ENCODE assay signal across 8 cellular contexts in the genomic region with DNA sequence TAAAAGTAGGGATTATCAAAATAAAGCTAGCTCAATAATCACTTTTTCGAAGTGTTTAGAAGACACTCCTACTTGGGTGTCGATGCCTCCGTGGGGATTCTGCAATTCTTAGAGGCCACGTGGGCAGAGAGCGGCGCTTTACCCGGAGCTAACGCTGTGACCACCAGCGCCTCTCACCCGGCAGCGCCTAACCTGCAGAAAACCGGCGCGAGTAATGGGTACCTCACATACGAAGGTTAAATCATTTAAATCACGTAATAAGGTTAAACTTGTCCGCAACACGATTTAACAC. TPM values are rescaled to one million over a fixed set of nuclear protein-coding genes. Genes with fewer than 3 reads are reported as not detected.
DNase-seq lines count a peak whose midpoint lies in the region; ATAC-seq and TF ChIP-seq lines count a peak whose summit lies in the region.

No MANE protein-coding gene starts in this region.

- peak overlapping the region; percentile 92 to 97 for H3K27ac ChIP-seq in lung (ENCODE audit: low read depth in 1 of 2, low read length in 1 of 2)

- peak overlapping the region; percentile 100 for H3K27ac Mint-ChIP-seq in dendritic cell treated with granulocyte-macrophage colony-stimulating factor and Interleukin-4, amounts not matched to agents 40 ng/mL and 50 ng/mL, for 4 days

- TF ChIP-seq CTCF in lung (IDR thresholded peaks at IDR 0.05; ENCODE audit: control extremely low read depth, extremely low read depth) = no peak

- H3K27me3 ChIP-seq in lung (ENCODE audit: control insufficient read depth, insufficient read depth) = no peaks in the 10 kb centered on the region

- H3K9me3 ChIP-seq in lung (ENCODE audit: control insufficient read depth in 2 of 2, insufficient read depth in 1 of 2, low read length in 1 of 2) = no peaks in the 10 kb centered on the region

- DNase-seq in Right ventricle myocardium inferior (ENCODE audit: missing footprints) = peak; percentile 81
- no peak for DNase-seq in cardiac septum (ENCODE audit: low spot score)
- peak; percentile 35 for DNase-seq in NCI-H2227 treated with DMSO at 0.1 percent for 48 hours (lab: John Stamatoyannopoulos, UW)
- peak; percentile 64 to 69 for DNase-seq in activated CD4-positive, alpha-beta T cell treated with anti-CD3 and anti-CD28 coated beads for 4 hours
- peak; percentile 64 for DNase-seq in lung (ENCODE audit: low spot score)
- DNase-seq in stimulated activated CD8-positive, alpha-beta memory T cell treated with anti-CD3 and anti-CD28 coated beads, Interleukin-15, amount 100 ng/mL, for 1 hour (ENCODE audit: low read depth) = peak; percentile 32

- H3K4me3 Mint-ChIP-seq in dendritic cell treated with granulocyte-macrophage colony-stimulating factor and Interleukin-4, amounts not matched to agents 40 ng/mL and 50 ng/mL, for 4 days = peak overlapping the region; percentile 99

- H3K4me1 ChIP-seq in lung (ENCODE audit: control insufficient read depth in 2 of 2, insufficient read depth in 2 of 2, low read length in 2 of 2) = peaks cover 7 to 10% of the 10 kb centered on the region in 2 donors

- intact Hi-C loops in Right ventricle myocardium inferior (cut with DNase I) (loop anchor here (1.0 to 5.0 kb wide), 2 partner anchors 44 to 78 kb away; a partner anchor contains a TSS), cardiac septum (cut with DNase I) (loop anchor here (2.0 kb wide), 1 partner anchor 44 kb away; a partner anchor contains a TSS)
- intact Hi-C loops in dendritic cell treated with granulocyte-macrophage colony-stimulating factor and Interleukin-4, amounts not matched to agents 40 ng/mL and 50 ng/mL, for 4 days (cut with micrococcal nuclease) = loop anchor here (1.0 to 5.0 kb wide), 4 partner anchors 44 to 752 kb away; a partner anchor contains a TSS

- H3K4me3 ChIP-seq in lung = peak overlapping the region; percentile 87

- H3K36me3 Mint-ChIP-seq in dendritic cell treated with granulocyte-macrophage colony-stimulating factor and Interleukin-4, amounts not matched to agents 40 ng/mL and 50 ng/mL, for 4 days (ENCODE audit: low read depth) = peaks cover 73% of the 10 kb centered on the region

- H3K36me3 ChIP-seq in lung (ENCODE audit: control insufficient read depth in 2 of 2, insufficient read depth in 2 of 2, low read length in 2 of 2) = peaks cover 4 to 11% of the 10 kb centered on the region in 2 donors

- H3K4me1 Mint-ChIP-seq in dendritic cell treated with granulocyte-macrophage colony-stimulating factor and Interleukin-4, amounts not matched to agents 40 ng/mL and 50 ng/mL, for 4 days (ENCODE audit: low read depth) = peaks cover 53% of the 10 kb centered on the region

- ATAC-seq in Right ventricle myocardium inferior = peak; percentile 58
- peak; percentile 38 for ATAC-seq in HG03064 (IDR thresholded peaks at IDR 0.05; ENCODE audit: low read depth, unreplicated experiment)
- peak; percentile 37 for ATAC-seq in lung (ENCODE audit: insufficient read depth, low FRiP score)

- no peaks in the 10 kb centered on the region for H3K27me3 Mint-ChIP-seq in dendritic cell treated with granulocyte-macrophage colony-stimulating factor and Interleukin-4, amounts not matched to agents 40 ng/mL and 50 ng/mL, for 4 days

- WGBS in lung, 2 donors = 0% methylated on average over 18 of the region's 18 CpGs

- no peaks in the 10 kb centered on the region for H3K9me3 Mint-ChIP-seq in dendritic cell treated with granulocyte-macrophage colony-stimulating factor and Interleukin-4, amounts not matched to agents 40 ng/mL and 50 ng/mL, for 4 days

RNA-seq across cellular contexts. Expression of a gene that starts 0.5 kb away (rescaled TPM):
- 32.4 TPM for total RNA-seq in Right ventricle myocardium inferior
- 41.1 TPM for total RNA-seq in cardiac septum
- 100 to 1,000 TPM in 1 of 2 donors, 10 to 100 TPM in 1; 70.6 to 315 TPM for total RNA-seq in lung
- 100 to 1,000 TPM in 1 of 2 donors, 10 to 100 TPM in 1; 58.1 to 226 TPM for polyA plus RNA-seq in lung

RNA-seq across cellular contexts. Expression of a gene that starts 0.7 kb away (rescaled TPM):
- total RNA-seq in Right ventricle myocardium inferior (30.2 TPM), cardiac septum (19.9 TPM), lung (10 to 100 TPM; 20.4 to 66.1 TPM)
- polyA plus RNA-seq in lung = 10 to 100 TPM; 20.8 to 23.3 TPM

RNA-seq across cellular contexts. Expression of a gene that starts 43.3 kb away (rescaled TPM):
- total RNA-seq in Right ventricle myocardium inferior (15.9 TPM), cardiac septum (24.3 TPM), lung (10 to 100 TPM; 27.8 to 56.8 TPM)
- polyA plus RNA-seq in lung = 10 to 100 TPM in 1 of 2 donors, 1 to 10 TPM in 1; 9.2 to 13.0 TPM
